22 cellular contexts compared by ENCODE assay signal in genomic region chr18:26802330-26803200, GRCh38.
"Had no signal": no experiment of that assay in that cellular context is flagged by ENCODE, and none has a peak within 500 bp of the region (broad histone marks: within the 10 kb centered on the region; RNA-seq: fewer than 3 reads in every experiment).

No MANE protein-coding gene starts in this region.

- H3K27me3 Mint-ChIP-seq: activated CD4-positive, alpha-beta memory T cell treated with anti-CD3 and anti-CD28 coated beads, Interleukin-2, amount 10 ng/mL, durations not matched to agents 7 days and 5 days; activated naive CD8-positive, alpha-beta T cell treated with anti-CD3 and anti-CD28 coated beads, Interleukin-2, amount 50 U/mL, for 24 hours; memory B cell; naive B cell; stimulated activated naive CD8-positive, alpha-beta T cell treated with anti-CD3 and anti-CD28 coated beads, Interleukin-15, amount 100 ng/mL, for 72 hours had no signal

- H3K27ac Mint-ChIP-seq: activated CD4-positive, alpha-beta memory T cell treated with anti-CD3 and anti-CD28 coated beads, Interleukin-2, amount 10 ng/mL, durations not matched to agents 7 days and 5 days; activated naive CD4-positive, alpha-beta T cell treated with anti-CD3 and anti-CD28 coated beads for 36 hours; activated naive CD8-positive, alpha-beta T cell treated with anti-CD3 and anti-CD28 coated beads, Interleukin-2, amount 50 U/mL, for 24 hours; brain; endodermal cell; memory B cell; stimulated activated naive CD8-positive, alpha-beta T cell treated with anti-CD3 and anti-CD28 coated beads, Interleukin-15, amount 100 ng/mL, for 72 hours had no signal

- ATAC-seq: activated naive CD8-positive, alpha-beta T cell treated with anti-CD3 and anti-CD28 coated beads, Interleukin-2, amount 50 U/mL, for 24 hours; activated T-cell treated with anti-CD3 and anti-CD28 coated beads, Interleukin-2, amount 50 U/mL, for 4 hours; gastrocnemius medialis; left ventricle myocardium superior; mucosa of descending colon; pancreas; right lobe of liver; stimulated activated naive CD8-positive, alpha-beta T cell treated with anti-CD3 and anti-CD28 coated beads, Interleukin-15, amount 100 ng/mL, for 72 hours had no signal

- H3K4me1 Mint-ChIP-seq: activated CD4-positive, alpha-beta memory T cell treated with anti-CD3 and anti-CD28 coated beads, Interleukin-2, amount 10 ng/mL, durations not matched to agents 7 days and 5 days; activated naive CD8-positive, alpha-beta T cell treated with anti-CD3 and anti-CD28 coated beads, Interleukin-2, amount 50 U/mL, for 24 hours; memory B cell; naive B cell; stimulated activated naive CD8-positive, alpha-beta T cell treated with anti-CD3 and anti-CD28 coated beads, Interleukin-15, amount 100 ng/mL, for 72 hours had no signal

- DNase-seq: activated CD4-positive, alpha-beta memory T cell treated with anti-CD3 and anti-CD28 coated beads, Interleukin-2, amount 10 ng/mL, durations not matched to agents 7 days and 5 days; activated CD4-positive, alpha-beta T cell treated with anti-CD3 and anti-CD28 coated beads for 48 hours; activated CD4-positive, CD25-positive, alpha-beta regulatory T cell; activated naive CD4-positive, alpha-beta T cell treated with anti-CD3 and anti-CD28 coated beads for 36 hours; activated naive CD8-positive, alpha-beta T cell treated with anti-CD3 and anti-CD28 coated beads, Interleukin-2, amount 50 U/mL, for 24 hours; activated T-cell treated with anti-CD3 and anti-CD28 coated beads, Interleukin-2, amount 50 U/mL, for 4 hours; anterior cingulate cortex; central memory CD4-positive, alpha-beta T cell; endodermal cell; erythroblast; gastrocnemius medialis; head of caudate nucleus; left ventricle myocardium superior; mucosa of descending colon; naive B cell; pancreas; right lobe of liver; stimulated activated CD4-positive, alpha-beta T cell treated with anti-CD3 and anti-CD28 coated beads, Interleukin-4, amount 100 ng/mL, for 1 hour; stimulated activated naive CD8-positive, alpha-beta T cell treated with anti-CD3 and anti-CD28 coated beads, Interleukin-15, amount 100 ng/mL, for 72 hours; transverse colon had no signal

- H3K36me3 Mint-ChIP-seq: memory B cell, naive B cell had no signal

- H3K4me3 Mint-ChIP-seq: activated CD4-positive, alpha-beta memory T cell treated with anti-CD3 and anti-CD28 coated beads, Interleukin-2, amount 10 ng/mL, durations not matched to agents 7 days and 5 days; activated naive CD4-positive, alpha-beta T cell treated with anti-CD3 and anti-CD28 coated beads for 36 hours; activated naive CD8-positive, alpha-beta T cell treated with anti-CD3 and anti-CD28 coated beads, Interleukin-2, amount 50 U/mL, for 24 hours; activated T-cell treated with anti-CD3 and anti-CD28 coated beads, Interleukin-2, amount 50 U/mL, for 4 hours; brain; endodermal cell; memory B cell; naive B cell; stimulated activated naive CD8-positive, alpha-beta T cell treated with anti-CD3 and anti-CD28 coated beads, Interleukin-15, amount 100 ng/mL, for 72 hours had no signal
